ENCODE assay signal across 8 cellular contexts in the genomic region with DNA sequence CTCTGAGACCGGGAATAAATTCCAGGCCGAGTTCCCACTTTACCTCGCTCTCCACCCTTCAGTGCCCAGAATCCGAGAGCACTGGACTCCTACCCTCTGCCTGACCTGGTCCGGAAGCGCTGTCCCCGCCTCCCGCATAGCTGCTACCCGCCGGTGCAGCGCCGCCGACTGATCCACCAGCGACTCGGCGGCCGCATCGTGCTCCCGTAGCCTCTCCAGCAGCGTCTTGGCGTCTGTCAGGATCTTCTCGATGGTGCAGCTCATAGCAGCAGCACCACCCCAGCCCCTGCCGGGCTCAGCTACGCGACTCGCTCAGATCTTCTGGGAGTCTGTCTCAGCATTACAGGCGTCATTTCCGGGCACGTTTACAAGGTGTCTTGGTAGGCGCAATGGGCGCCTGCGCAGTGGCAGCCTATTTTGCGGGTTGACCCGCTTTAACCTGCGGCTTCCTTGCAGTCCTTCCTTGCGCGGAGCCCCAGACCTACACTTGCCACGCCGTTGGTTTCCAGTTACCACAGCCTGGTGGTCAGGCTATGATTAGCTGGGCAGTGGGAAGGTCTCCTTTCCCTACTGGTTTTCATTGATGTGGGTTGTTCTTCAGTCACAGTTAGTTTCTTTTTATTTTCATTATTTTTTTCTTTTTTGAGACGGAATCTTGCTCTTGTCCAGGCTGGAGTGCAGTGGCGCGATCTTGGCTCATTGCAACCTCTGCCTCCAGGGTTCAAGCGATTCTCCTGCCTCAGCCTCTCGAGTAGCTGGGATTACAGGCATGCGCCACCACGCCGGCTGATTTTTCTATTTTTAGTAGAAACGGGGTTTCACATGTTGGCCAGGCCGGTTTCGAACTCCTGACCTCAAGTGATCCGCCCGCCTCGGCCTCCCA. TPM values are rescaled to one million over a fixed set of nuclear protein-coding genes. Genes with fewer than 3 reads are reported as not detected.
DNase-seq lines count a peak whose midpoint lies in the region; ATAC-seq, FAIRE-seq and TF ChIP-seq lines count a peak whose summit lies in the region.

A gene (minus strand): TSS at position 342 of the 883 bp plus-strand sequence. CDS start 78 bp downstream, at position 264.

- peaks cover 0 to 16% (median 12%) of the 10 kb centered on the region in 12 donors for H3K4me1 ChIP-seq in heart left ventricle

- ATAC-seq in HG02840 (IDR thresholded peaks at IDR 0.05; ENCODE audit: low FRiP score, unreplicated experiment) (peak; percentile 100), heart left ventricle (peak; percentile 89 to 99 (median 99))

- H3K9me3 ChIP-seq in heart left ventricle, result peaks cover 0 to 3% (median 0%) of the 10 kb centered on the region in 12 donors

- H3K36me3 ChIP-seq in heart left ventricle, result peaks cover 0 to 33% (median 28%) of the 10 kb centered on the region in 9 donors

- H3K4me3 Mint-ChIP-seq in type B pancreatic cell, result peak within 1 kb of the TSS; percentile 100

- peak; percentile 98 for TF ChIP-seq POLR2A in GM12891 (IDR thresholded peaks at IDR 0.05; ENCODE audit: low read depth, low read length)
- peak in 1 of 2 donors; percentile 86 for TF ChIP-seq POLR2A in heart left ventricle (IDR thresholded peaks at IDR 0.05)

- H3K4me3 ChIP-seq in heart left ventricle, result peak within 1 kb of the TSS; percentile 54 to 98 (median 79)

- H3K27me3 Mint-ChIP-seq in type B pancreatic cell, result peaks cover 24% of the 10 kb centered on the region

- WGBS in adipose tissue, 3 donors, result 17 to 18% (median 18%) methylated on average over 52 to 53 of the region's 53 CpGs
- 18 to 23% (median 19%) methylated on average over 47 to 53 of the region's 53 CpGs for WGBS in heart left ventricle, 4 donors

- H3K27ac ChIP-seq in adipose tissue (ENCODE audit: low read depth, low read length), result peak within 1 kb of the TSS; percentile 83
- H3K27ac ChIP-seq in heart left ventricle, result peak within 1 kb of the TSS; percentile 5 to 92 (median 90)

- no peaks in the 10 kb centered on the region for H3K9me3 Mint-ChIP-seq in type B pancreatic cell

- DNase-seq in GM12891 (ENCODE audit: insufficient read length, low spot score), result peak; percentile 79
- DNase-seq in NCI-H1436 (lab: John Stamatoyannopoulos, UW), result peak; percentile 87
- peak; percentile 92 for DNase-seq in T follicular helper cell (ENCODE audit: low read depth)
- DNase-seq in heart left ventricle, result peak; percentile 89 to 96 (median 95)
- DNase-seq in pons (ENCODE audit: low spot score), result peak; percentile 92
- peak; percentile 91 for DNase-seq in type B pancreatic cell (ENCODE audit: extremely low spot score, unreplicated experiment)

- H3K36me3 Mint-ChIP-seq in type B pancreatic cell, result peaks cover 21% of the 10 kb centered on the region

- FAIRE-seq in GM12891 (lab: Jason Lieb, UNC), result peak; percentile 92

- peaks cover 0 to 2% (median 0%) of the 10 kb centered on the region in 9 donors for H3K27me3 ChIP-seq in heart left ventricle

- peaks cover 5% of the 10 kb centered on the region for H3K4me1 Mint-ChIP-seq in type B pancreatic cell (ENCODE audit: unreplicated experiment)

- TF ChIP-seq CTCF in heart left ventricle (IDR thresholded peaks at IDR 0.05) (peak in 2 of 12 donors; percentile 29 to 33), type B pancreatic cell (conservative IDR thresholded peaks at IDR 0.05) (peak; percentile 27)

- peak within 1 kb of the TSS; percentile 99 for H3K27ac Mint-ChIP-seq in type B pancreatic cell

- intact Hi-C loops in heart left ventricle (cut with DNase I), result loop anchor here in 1 of 10 donors (1.0 to 2.0 kb wide), 2 partner anchors 22 to 64 kb away; a partner anchor contains a TSS

TF ChIP-seq in GM12891, 5 proteins besides CTCF, POLR2A, EP300 and RAD21:
- TF ChIP-seq TAF1 (IDR thresholded peaks at IDR 0.05; ENCODE audit: low read depth, low read length), result peak; percentile 85
- TF ChIP-seq POLR2AphosphoS5 (IDR thresholded peaks at IDR 0.05; ENCODE audit: low read depth, low read length), result peak; percentile 97
- TF ChIP-seq POU2F2 (IDR thresholded peaks at IDR 0.05; ENCODE audit: low read depth, low read length), result peak; percentile 53; the same call in 1 of the 2 replicates
- TF ChIP-seq PAX5 (IDR thresholded peaks at IDR 0.05; ENCODE audit: insufficient read depth, low read length, severe bottlenecking), result no peak
TF ChIP-seq in GM12891: peak in this region for 3.

RNA-seq across cellular contexts. Expression of the gene that starts here (rescaled TPM):
- 24.8 TPM for polyA plus RNA-seq in GM12891 (2012; ENCODE audit: low read depth, missing spikeins)
- polyA plus RNA-seq in adipose tissue (10 to 100 TPM; 10.5 to 21.2 (median 19.1) TPM), heart left ventricle (10 to 100 TPM; 20.4 to 29.0 TPM)
- total RNA-seq in heart left ventricle (10 to 100 TPM; 22.1 to 41.7 (median 34.2) TPM), type B pancreatic cell (ENCODE audit: low replicate concordance) (64.6 and 69.1 TPM in 2 replicates)

Comparison
In these comparisons a context has a peak if more than half of its experiments do, and no peak if none do; other contexts are left out.
1. Peak in every context shown above with its lines: DNase-seq, ATAC-seq, H3K4me3 ChIP-seq and H3K27ac ChIP-seq.